ENCODE assay signal across 15 cellular contexts in genomic region chr16:11633113-11633512, GRCh38. TPM values are rescaled to one million over a fixed set of nuclear protein-coding genes. Genes with fewer than 3 reads are reported as not detected.
DNase-seq lines count a peak whose midpoint lies in the region; ATAC-seq and TF ChIP-seq lines count a peak whose summit lies in the region.
"Had no signal": no experiment of that assay in that cellular context is flagged by ENCODE, and none has a peak within 500 bp of the region (broad histone marks: within the 10 kb centered on the region; RNA-seq: fewer than 3 reads in every experiment).

No MANE protein-coding gene starts in this region.

- peaks cover 76% of the 10 kb centered on the region for H3K4me1 Mint-ChIP-seq in Calu3 (ENCODE audit: low read depth, unreplicated experiment)
- H3K4me1 Mint-ChIP-seq in mesothelial cell of epicardium, result peaks cover 41% of the 10 kb centered on the region
- peaks cover 31% of the 10 kb centered on the region for H3K4me1 Mint-ChIP-seq in activated naive CD8-positive, alpha-beta T cell treated with anti-CD3 and anti-CD28 coated beads for 36 hours

- ATAC-seq in body of pancreas (no peak), HG02938 (IDR thresholded peaks at IDR 0.05; ENCODE audit: unreplicated experiment) (no peak), PC-3 (no peak)
- ATAC-seq: activated CD8-positive, alpha-beta T cell treated with anti-CD3 and anti-CD28 coated beads, Interleukin-2, amount 10 ng/mL, durations not matched to agents 7 days and 5 days had no signal

- CTCF ChIA-PET in Calu3 (lab: Charles Lee), result interaction anchor here (0.7 kb wide), 1 partner anchor 101 kb away, joined by 3 read pairs; no protein-coding TSS in a partner anchor
- CTCF ChIA-PET in PC-3 (lab: Charles Lee), result no interaction called here

- no peaks in the 10 kb centered on the region for H3K79me2 ChIP-seq in PC-3 (ENCODE audit: low read length)

- no peaks in the 10 kb centered on the region for H4K20me1 ChIP-seq in PC-3 (ENCODE audit: low read length)

- H3K4me3 ChIP-seq in body of pancreas, result no peak overlapping the region
- H3K4me3 ChIP-seq in stomach, result no peak overlapping the region
- H3K4me3 ChIP-seq in PC-3 (ENCODE audit: low read length), result no peak overlapping the region
- H3K4me3 ChIP-seq: right atrium auricular region had no signal

- H3K9me3 Mint-ChIP-seq in Calu3 (ENCODE audit: low read depth, unreplicated experiment) (no peaks in the 10 kb centered on the region), mesothelial cell of epicardium (no peaks in the 10 kb centered on the region)
- no peaks in the 10 kb centered on the region for H3K9me3 Mint-ChIP-seq in activated naive CD8-positive, alpha-beta T cell treated with anti-CD3 and anti-CD28 coated beads for 36 hours
- H3K9me3 Mint-ChIP-seq: naive B cell had no signal

- 53 to 68% methylated on average over 3 of the region's 3 CpGs for WGBS in body of pancreas, 2 donors
- WGBS in stomach, 5 donors, result 81 to 97% (median 89%) methylated on average over 2 to 3 of the region's 3 CpGs

- no peak overlapping the region for H3K4me2 ChIP-seq in PC-3 (ENCODE audit: low read length)

- intact Hi-C loops in Calu3 (cut with micrococcal nuclease; ENCODE audit: unreplicated experiment) (no loop called here), body of pancreas (cut with DNase I) (no loop called here), stomach (cut with DNase I; ENCODE audit: low total_unique reads) (no loop called here), PC-3 (cut with micrococcal nuclease) (no loop called here)

- POLR2A ChIA-PET in PC-3 (lab: Charles Lee; ENCODE audit: unreplicated experiment), result no interaction called here

- H3K9me2 ChIP-seq in PC-3 (replicated peaks; ENCODE audit: low read length), result no peaks in the 10 kb centered on the region

- H3K9me3 ChIP-seq in body of pancreas (no peaks in the 10 kb centered on the region), stomach (no peaks in the 10 kb centered on the region), PC-3 (ENCODE audit: low read length) (no peaks in the 10 kb centered on the region)
- H3K9me3 ChIP-seq: right atrium auricular region had no signal

- H3K4me1 ChIP-seq in body of pancreas (peaks cover 45% of the 10 kb centered on the region), stomach (peaks cover 8 to 65% (median 31%) of the 10 kb centered on the region in 4 donors), PC-3 (ENCODE audit: insufficient read depth, low read length) (peaks cover 4% of the 10 kb centered on the region; the same call in 1 of the 2 replicates)

- peak overlapping the region in 3 of 4 donors; percentile 2 to 61 (median 60) for H3K27ac ChIP-seq in body of pancreas
- peak overlapping the region in 4 of 5 donors; percentile 59 to 82 (median 65) for H3K27ac ChIP-seq in stomach
- no peak overlapping the region for H3K27ac ChIP-seq in PC-3 (ENCODE audit: low read length)

- TF ChIP-seq POLR2A in body of pancreas (IDR thresholded peaks at IDR 0.05) (no peak), stomach (IDR thresholded peaks at IDR 0.05) (no peak)

- no peaks in the 10 kb centered on the region for H3F3A ChIP-seq in PC-3 (ENCODE audit: low read length, unreplicated experiment)

- H3K36me3 Mint-ChIP-seq in Calu3 (ENCODE audit: insufficient read depth, unreplicated experiment) (peaks cover 5% of the 10 kb centered on the region), mesothelial cell of epicardium (no peaks in the 10 kb centered on the region)
- H3K36me3 Mint-ChIP-seq in activated naive CD8-positive, alpha-beta T cell treated with anti-CD3 and anti-CD28 coated beads for 36 hours, result no peaks in the 10 kb centered on the region
- H3K36me3 Mint-ChIP-seq: naive B cell had no signal

- H3K9ac ChIP-seq in PC-3 (ENCODE audit: low read length), result no peak overlapping the region

- TF ChIP-seq EP300 in stomach (IDR thresholded peaks at IDR 0.05), result no peak

- H3K27me3 ChIP-seq in body of pancreas (no peaks in the 10 kb centered on the region), stomach (no peaks in the 10 kb centered on the region), PC-3 (ENCODE audit: low read length) (no peaks in the 10 kb centered on the region)
- H3K27me3 ChIP-seq: right atrium auricular region had no signal

- H3K27me3 Mint-ChIP-seq in Calu3 (ENCODE audit: unreplicated experiment) (no peaks in the 10 kb centered on the region), mesothelial cell of epicardium (ENCODE audit: low read depth) (no peaks in the 10 kb centered on the region)
- no peaks in the 10 kb centered on the region for H3K27me3 Mint-ChIP-seq in activated naive CD8-positive, alpha-beta T cell treated with anti-CD3 and anti-CD28 coated beads for 36 hours

- peak overlapping the region; percentile 35 for H3K27ac Mint-ChIP-seq in Calu3 (ENCODE audit: unreplicated experiment)
- peak overlapping the region; percentile 86 for H3K27ac Mint-ChIP-seq in mesothelial cell of epicardium
- no peak overlapping the region for H3K27ac Mint-ChIP-seq in activated naive CD8-positive, alpha-beta T cell treated with anti-CD3 and anti-CD28 coated beads for 36 hours
- H3K27ac Mint-ChIP-seq: activated CD8-positive, alpha-beta T cell treated with anti-CD3 and anti-CD28 coated beads, Interleukin-2, amount 10 ng/mL, durations not matched to agents 7 days and 5 days; naive B cell had no signal

- no peaks in the 10 kb centered on the region for H3K36me3 ChIP-seq in body of pancreas (replicated peaks in 1 of 2; ENCODE audit: insufficient read depth in 1 of 2, low read depth in 2 of 2)
- H3K36me3 ChIP-seq in stomach, result no peaks in the 10 kb centered on the region
- no peaks in the 10 kb centered on the region for H3K36me3 ChIP-seq in PC-3 (ENCODE audit: low read depth, low read length)
- H3K36me3 ChIP-seq: right atrium auricular region had no signal

- BruUV-seq in Calu3 (replicated peaks; lab: Mats Ljungman, UMichigan) (no TSS peak), PC-3 (replicated peaks; lab: Mats Ljungman, UMichigan) (no TSS peak)

- no peak for TF ChIP-seq CTCF in Calu3 (IDR thresholded peaks at IDR 0.05; ENCODE audit: unreplicated experiment)
- TF ChIP-seq CTCF in body of pancreas (IDR thresholded peaks at IDR 0.05), result no peak
- no peak for TF ChIP-seq CTCF in mesothelial cell of epicardium (IDR thresholded peaks at IDR 0.05; ENCODE audit: unreplicated experiment)
- no peak for TF ChIP-seq CTCF in stomach (IDR thresholded peaks at IDR 0.05)
- no peak for TF ChIP-seq CTCF in PC-3 (conservative IDR thresholded peaks at IDR 0.05; ENCODE audit: low read depth, low read length)

- no peak for DNase-seq in Calu3
- DNase-seq in body of pancreas, result no peak
- no peak for DNase-seq in mesothelial cell of epicardium (ENCODE audit: low spot score in 2 of 2, unreplicated experiment in 2 of 2)
- no peak for DNase-seq in stomach
- DNase-seq in activated naive CD8-positive, alpha-beta T cell treated with anti-CD3 and anti-CD28 coated beads for 36 hours, result no peak
- DNase-seq in activated CD4-positive, alpha-beta T cell treated with anti-CD3 and anti-CD28 coated beads, Interleukin-2, amount 50 U/mL, for 4 hours, result no peak
- DNase-seq in PC-3, result no peak
- DNase-seq: activated CD8-positive, alpha-beta T cell treated with anti-CD3 and anti-CD28 coated beads, Interleukin-2, amount 10 ng/mL, durations not matched to agents 7 days and 5 days; KG1; naive B cell; NCI-H1105; NCI-H82; T-helper 1 cell had no signal

- H3K4me3 Mint-ChIP-seq in Calu3 (ENCODE audit: low read depth, unreplicated experiment), result no peak overlapping the region
- no peak overlapping the region for H3K4me3 Mint-ChIP-seq in mesothelial cell of epicardium
- H3K4me3 Mint-ChIP-seq in activated naive CD8-positive, alpha-beta T cell treated with anti-CD3 and anti-CD28 coated beads for 36 hours, result no peak overlapping the region
- H3K4me3 Mint-ChIP-seq: activated CD8-positive, alpha-beta T cell treated with anti-CD3 and anti-CD28 coated beads, Interleukin-2, amount 10 ng/mL, durations not matched to agents 7 days and 5 days had no signal

- no peak overlapping the region for H2AFZ ChIP-seq in PC-3 (ENCODE audit: low read length)

RNA-seq across cellular contexts. Expression of gene SNN, which starts 35.1 kb away (rescaled TPM):
- total RNA-seq in Calu3 (2022) (26.0 and 31.3 TPM in 2 replicates), body of pancreas (10 to 100 TPM in 1 of 2 donors, 1 to 10 TPM in 1; 7.5 to 10.9 TPM), mesothelial cell of epicardium (38.3 to 40.2 TPM (median 39.9 TPM) in 3 replicates), stomach (10 to 100 TPM in 4 of 5 donors, 1 to 10 TPM in 1; 2.9 to 25.0 (median 16.0) TPM), PC-3 (2014; rRNA removed) (4.3 and 5.4 TPM in 2 replicates)
- 10 to 100 TPM in 2 of 3 donors, 1 to 10 TPM in 1; 8.5 to 14.0 (median 11.3) TPM for polyA plus RNA-seq in stomach
- total RNA-seq in activated naive CD8-positive, alpha-beta T cell treated with anti-CD3 and anti-CD28 coated beads for 36 hours, result 10 to 100 TPM; 10.3 to 11.2 TPM

RNA-seq across cellular contexts. Expression of gene LITAF, which starts 46.4 kb away (rescaled TPM):
- total RNA-seq in Calu3 (2022) (328 and 443 TPM in 2 replicates), body of pancreas (10 to 100 TPM; 24.9 to 25.7 TPM), mesothelial cell of epicardium (60.8 to 71.0 TPM (median 62.0 TPM) in 3 replicates), stomach (100 to 1,000 TPM in 1 of 5 donors, 10 to 100 TPM in 3, 1 to 10 TPM in 1; 9.8 to 211 (median 46.6) TPM), PC-3 (2014; rRNA removed) (12.8 and 13.1 TPM in 2 replicates)
- 100 to 1,000 TPM in 2 of 3 donors, 10 to 100 TPM in 1; 43.7 to 124 (median 118) TPM for polyA plus RNA-seq in stomach
- total RNA-seq in activated naive CD8-positive, alpha-beta T cell treated with anti-CD3 and anti-CD28 coated beads for 36 hours, result 100 to 1,000 TPM; 127 to 130 TPM
